15 cellular contexts compared by ENCODE assay signal in the genomic region with DNA sequence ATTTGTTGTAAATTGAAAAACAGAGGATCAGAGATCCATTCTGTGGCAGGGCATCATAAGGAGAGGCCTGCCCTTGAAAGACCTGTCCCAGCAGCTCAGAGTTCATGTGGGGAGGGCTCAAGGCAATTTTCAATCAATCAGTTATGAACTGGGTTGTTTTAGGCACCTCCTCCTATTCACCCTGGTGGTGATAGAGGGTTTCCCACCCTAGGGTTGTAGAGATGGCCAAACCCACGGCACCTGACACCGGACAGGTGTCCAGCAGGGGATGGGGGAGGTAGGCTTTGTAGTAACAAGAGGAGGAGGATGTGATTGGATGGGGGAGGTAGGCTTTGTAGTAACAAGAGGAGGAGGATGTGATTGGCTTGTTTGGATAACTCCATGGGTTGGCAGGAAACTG.
"Had no signal": no experiment of that assay in that cellular context is flagged by ENCODE, and none has a peak within 500 bp of the region (broad histone marks: within the 10 kb centered on the region; RNA-seq: fewer than 3 reads in every experiment).

No MANE protein-coding gene starts in this region.

- DNase-seq: effector memory CD8-positive, alpha-beta T cell; esophagus squamous epithelium; foreskin fibroblast; head of caudate nucleus; kidney glomerular epithelial cell; mammary epithelial cell; mucosa of descending colon; naive thymus-derived CD8-positive, alpha-beta T cell; sigmoid colon; stimulated activated naive CD4-positive, alpha-beta T cell treated with Interleukin-2 at 50 U/mL for 16 hours; trophoblast cell had no signal

- H3K27me3 Mint-ChIP-seq: dendritic cell treated with granulocyte-macrophage colony-stimulating factor and Interleukin-4, amounts not matched to agents 40 ng/mL and 50 ng/mL, for 4 days; effector memory CD8-positive, alpha-beta T cell had no signal

- H3K9me3 ChIP-seq: esophagus squamous epithelium, mucosa of descending colon, sigmoid colon had no signal

- H3K9me3 Mint-ChIP-seq: dendritic cell treated with granulocyte-macrophage colony-stimulating factor and Interleukin-4, amounts not matched to agents 40 ng/mL and 50 ng/mL, for 4 days; effector memory CD8-positive, alpha-beta T cell; naive thymus-derived CD8-positive, alpha-beta T cell had no signal

- H3K4me3 ChIP-seq: esophagus squamous epithelium, hepatocyte, mucosa of descending colon, sigmoid colon, skin epidermis had no signal

- H3K4me2 ChIP-seq: hepatocyte had no signal

- H3K36me3 ChIP-seq: esophagus squamous epithelium, sigmoid colon had no signal

- H3K27me3 ChIP-seq: esophagus squamous epithelium, hepatocyte, sigmoid colon had no signal

- H3K79me2 ChIP-seq: hepatocyte had no signal

- H3K4me1 ChIP-seq: esophagus squamous epithelium, sigmoid colon had no signal

- ATAC-seq: effector memory CD8-positive, alpha-beta T cell; left lobe of liver; mucosa of descending colon; naive thymus-derived CD8-positive, alpha-beta T cell had no signal

- H3K27ac Mint-ChIP-seq: dendritic cell treated with granulocyte-macrophage colony-stimulating factor and Interleukin-4, amounts not matched to agents 40 ng/mL and 50 ng/mL, for 4 days; effector memory CD8-positive, alpha-beta T cell had no signal

- H3K4me3 Mint-ChIP-seq: dendritic cell treated with granulocyte-macrophage colony-stimulating factor and Interleukin-4, amounts not matched to agents 40 ng/mL and 50 ng/mL, for 4 days; effector memory CD8-positive, alpha-beta T cell; naive thymus-derived CD8-positive, alpha-beta T cell had no signal

- H2AFZ ChIP-seq: hepatocyte had no signal

- H3K27ac ChIP-seq: esophagus squamous epithelium, hepatocyte, sigmoid colon, skin epidermis had no signal
